In the genomic region with DNA sequence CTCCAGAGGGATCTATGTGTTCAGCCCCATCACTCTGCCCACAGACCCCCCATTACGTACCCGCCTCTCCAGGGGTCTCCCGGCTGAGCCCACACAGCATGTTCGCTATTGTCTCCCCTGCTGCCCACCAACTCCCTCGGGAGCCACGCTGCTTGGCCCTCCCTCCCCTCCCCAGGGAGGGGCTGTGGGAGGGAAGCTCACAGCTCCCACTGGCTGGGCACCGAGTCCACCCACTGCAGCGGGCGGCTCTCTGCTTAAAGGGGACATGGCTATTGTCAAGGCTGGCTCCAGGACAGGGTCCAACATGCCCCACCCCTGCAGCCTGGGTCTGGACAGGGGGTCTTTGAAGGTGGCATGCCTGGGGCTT, we compare ENCODE assay signal across 1 cellular context.
TF ChIP-seq lines count a peak whose summit lies in the region.

A gene (minus strand): TSS at position 134 of the 367 bp plus-strand sequence. CDS start 34 bp downstream, at position 100.

TF ChIP-seq in GM23338, 12 proteins besides CTCF, POLR2A, EP300 and RAD21 (continued from another document):
- TF ChIP-seq, protein P1, sequence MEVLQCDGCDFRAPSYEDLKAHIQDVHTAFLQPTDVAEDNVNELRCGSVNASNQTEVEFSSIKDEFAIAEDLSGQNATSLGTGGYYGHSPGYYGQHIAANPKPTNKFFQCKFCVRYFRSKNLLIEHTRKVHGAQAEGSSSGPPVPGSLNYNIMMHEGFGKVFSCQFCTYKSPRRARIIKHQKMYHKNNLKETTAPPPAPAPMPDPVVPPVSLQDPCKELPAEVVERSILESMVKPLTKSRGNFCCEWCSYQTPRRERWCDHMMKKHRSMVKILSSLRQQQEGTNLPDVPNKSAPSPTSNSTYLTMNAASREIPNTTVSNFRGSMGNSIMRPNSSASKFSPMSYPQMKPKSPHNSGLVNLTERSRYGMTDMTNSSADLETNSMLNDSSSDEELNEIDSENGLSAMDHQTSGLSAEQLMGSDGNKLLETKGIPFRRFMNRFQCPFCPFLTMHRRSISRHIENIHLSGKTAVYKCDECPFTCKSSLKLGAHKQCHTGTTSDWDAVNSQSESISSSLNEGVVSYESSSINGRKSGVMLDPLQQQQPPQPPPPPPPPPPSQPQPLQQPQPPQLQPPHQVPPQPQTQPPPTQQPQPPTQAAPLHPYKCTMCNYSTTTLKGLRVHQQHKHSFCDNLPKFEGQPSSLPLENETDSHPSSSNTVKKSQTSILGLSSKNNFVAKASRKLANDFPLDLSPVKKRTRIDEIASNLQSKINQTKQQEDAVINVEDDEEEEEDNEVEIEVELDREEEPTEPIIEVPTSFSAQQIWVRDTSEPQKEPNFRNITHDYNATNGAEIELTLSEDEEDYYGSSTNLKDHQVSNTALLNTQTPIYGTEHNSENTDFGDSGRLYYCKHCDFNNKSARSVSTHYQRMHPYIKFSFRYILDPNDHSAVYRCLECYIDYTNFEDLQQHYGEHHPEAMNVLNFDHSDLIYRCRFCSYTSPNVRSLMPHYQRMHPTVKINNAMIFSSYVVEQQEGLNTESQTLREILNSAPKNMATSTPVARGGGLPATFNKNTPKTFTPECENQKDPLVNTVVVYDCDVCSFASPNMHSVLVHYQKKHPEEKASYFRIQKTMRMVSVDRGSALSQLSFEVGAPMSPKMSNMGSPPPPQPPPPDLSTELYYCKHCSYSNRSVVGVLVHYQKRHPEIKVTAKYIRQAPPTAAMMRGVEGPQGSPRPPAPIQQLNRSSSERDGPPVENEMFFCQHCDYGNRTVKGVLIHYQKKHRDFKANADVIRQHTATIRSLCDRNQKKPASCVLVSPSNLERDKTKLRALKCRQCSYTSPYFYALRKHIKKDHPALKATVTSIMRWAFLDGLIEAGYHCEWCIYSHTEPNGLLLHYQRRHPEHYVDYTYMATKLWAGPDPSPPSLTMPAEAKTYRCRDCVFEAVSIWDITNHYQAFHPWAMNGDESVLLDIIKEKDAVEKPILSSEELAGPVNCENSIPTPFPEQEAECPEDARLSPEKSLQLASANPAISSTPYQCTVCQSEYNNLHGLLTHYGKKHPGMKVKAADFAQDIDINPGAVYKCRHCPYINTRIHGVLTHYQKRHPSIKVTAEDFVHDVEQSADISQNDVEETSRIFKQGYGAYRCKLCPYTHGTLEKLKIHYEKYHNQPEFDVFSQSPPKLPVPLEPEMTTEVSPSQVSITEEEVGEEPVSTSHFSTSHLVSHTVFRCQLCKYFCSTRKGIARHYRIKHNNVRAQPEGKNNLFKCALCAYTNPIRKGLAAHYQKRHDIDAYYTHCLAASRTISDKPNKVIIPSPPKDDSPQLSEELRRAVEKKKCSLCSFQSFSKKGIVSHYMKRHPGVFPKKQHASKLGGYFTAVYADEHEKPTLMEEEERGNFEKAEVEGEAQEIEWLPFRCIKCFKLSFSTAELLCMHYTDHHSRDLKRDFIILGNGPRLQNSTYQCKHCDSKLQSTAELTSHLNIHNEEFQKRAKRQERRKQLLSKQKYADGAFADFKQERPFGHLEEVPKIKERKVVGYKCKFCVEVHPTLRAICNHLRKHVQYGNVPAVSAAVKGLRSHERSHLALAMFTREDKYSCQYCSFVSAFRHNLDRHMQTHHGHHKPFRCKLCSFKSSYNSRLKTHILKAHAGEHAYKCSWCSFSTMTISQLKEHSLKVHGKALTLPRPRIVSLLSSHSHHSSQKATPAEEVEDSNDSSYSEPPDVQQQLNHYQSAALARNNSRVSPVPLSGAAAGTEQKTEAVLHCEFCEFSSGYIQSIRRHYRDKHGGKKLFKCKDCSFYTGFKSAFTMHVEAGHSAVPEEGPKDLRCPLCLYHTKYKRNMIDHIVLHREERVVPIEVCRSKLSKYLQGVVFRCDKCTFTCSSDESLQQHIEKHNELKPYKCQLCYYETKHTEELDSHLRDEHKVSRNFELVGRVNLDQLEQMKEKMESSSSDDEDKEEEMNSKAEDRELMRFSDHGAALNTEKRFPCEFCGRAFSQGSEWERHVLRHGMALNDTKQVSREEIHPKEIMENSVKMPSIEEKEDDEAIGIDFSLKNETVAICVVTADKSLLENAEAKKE (CRISPR knock-in tag; IDR thresholded peaks at IDR 0.05): no peak
- TF ChIP-seq STAT1 (IDR thresholded peaks at IDR 0.05; ENCODE audit: unreplicated experiment): no peak
- TF ChIP-seq NANOG (IDR thresholded peaks at IDR 0.05; ENCODE audit: borderline replicate concordance): no peak
- no peak for TF ChIP-seq JUNB (IDR thresholded peaks at IDR 0.05; ENCODE audit: unreplicated experiment)
- no peak for TF ChIP-seq CREB1 (CRISPR knock-in tag; IDR thresholded peaks at IDR 0.05; ENCODE audit: low read depth)
- no peak for TF ChIP-seq ZNF331 (CRISPR knock-in tag; IDR thresholded peaks at IDR 0.05; ENCODE audit: low read depth)
- TF ChIP-seq, protein P2, sequence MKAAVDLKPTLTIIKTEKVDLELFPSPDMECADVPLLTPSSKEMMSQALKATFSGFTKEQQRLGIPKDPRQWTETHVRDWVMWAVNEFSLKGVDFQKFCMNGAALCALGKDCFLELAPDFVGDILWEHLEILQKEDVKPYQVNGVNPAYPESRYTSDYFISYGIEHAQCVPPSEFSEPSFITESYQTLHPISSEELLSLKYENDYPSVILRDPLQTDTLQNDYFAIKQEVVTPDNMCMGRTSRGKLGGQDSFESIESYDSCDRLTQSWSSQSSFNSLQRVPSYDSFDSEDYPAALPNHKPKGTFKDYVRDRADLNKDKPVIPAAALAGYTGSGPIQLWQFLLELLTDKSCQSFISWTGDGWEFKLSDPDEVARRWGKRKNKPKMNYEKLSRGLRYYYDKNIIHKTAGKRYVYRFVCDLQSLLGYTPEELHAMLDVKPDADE (IDR thresholded peaks at IDR 0.05): no peak
- no peak for TF ChIP-seq EZH2phosphoT487 (IDR thresholded peaks at IDR 0.05; ENCODE audit: unreplicated experiment)
- TF ChIP-seq, protein P3, sequence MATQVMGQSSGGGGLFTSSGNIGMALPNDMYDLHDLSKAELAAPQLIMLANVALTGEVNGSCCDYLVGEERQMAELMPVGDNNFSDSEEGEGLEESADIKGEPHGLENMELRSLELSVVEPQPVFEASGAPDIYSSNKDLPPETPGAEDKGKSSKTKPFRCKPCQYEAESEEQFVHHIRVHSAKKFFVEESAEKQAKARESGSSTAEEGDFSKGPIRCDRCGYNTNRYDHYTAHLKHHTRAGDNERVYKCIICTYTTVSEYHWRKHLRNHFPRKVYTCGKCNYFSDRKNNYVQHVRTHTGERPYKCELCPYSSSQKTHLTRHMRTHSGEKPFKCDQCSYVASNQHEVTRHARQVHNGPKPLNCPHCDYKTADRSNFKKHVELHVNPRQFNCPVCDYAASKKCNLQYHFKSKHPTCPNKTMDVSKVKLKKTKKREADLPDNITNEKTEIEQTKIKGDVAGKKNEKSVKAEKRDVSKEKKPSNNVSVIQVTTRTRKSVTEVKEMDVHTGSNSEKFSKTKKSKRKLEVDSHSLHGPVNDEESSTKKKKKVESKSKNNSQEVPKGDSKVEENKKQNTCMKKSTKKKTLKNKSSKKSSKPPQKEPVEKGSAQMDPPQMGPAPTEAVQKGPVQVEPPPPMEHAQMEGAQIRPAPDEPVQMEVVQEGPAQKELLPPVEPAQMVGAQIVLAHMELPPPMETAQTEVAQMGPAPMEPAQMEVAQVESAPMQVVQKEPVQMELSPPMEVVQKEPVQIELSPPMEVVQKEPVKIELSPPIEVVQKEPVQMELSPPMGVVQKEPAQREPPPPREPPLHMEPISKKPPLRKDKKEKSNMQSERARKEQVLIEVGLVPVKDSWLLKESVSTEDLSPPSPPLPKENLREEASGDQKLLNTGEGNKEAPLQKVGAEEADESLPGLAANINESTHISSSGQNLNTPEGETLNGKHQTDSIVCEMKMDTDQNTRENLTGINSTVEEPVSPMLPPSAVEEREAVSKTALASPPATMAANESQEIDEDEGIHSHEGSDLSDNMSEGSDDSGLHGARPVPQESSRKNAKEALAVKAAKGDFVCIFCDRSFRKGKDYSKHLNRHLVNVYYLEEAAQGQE (IDR thresholded peaks at IDR 0.05; ENCODE audit: unreplicated experiment): no peak
TF ChIP-seq in GM23338: peak in this region for 0.
